Comparison of ENCODE assay signal across 12 cellular contexts in the genomic region with DNA sequence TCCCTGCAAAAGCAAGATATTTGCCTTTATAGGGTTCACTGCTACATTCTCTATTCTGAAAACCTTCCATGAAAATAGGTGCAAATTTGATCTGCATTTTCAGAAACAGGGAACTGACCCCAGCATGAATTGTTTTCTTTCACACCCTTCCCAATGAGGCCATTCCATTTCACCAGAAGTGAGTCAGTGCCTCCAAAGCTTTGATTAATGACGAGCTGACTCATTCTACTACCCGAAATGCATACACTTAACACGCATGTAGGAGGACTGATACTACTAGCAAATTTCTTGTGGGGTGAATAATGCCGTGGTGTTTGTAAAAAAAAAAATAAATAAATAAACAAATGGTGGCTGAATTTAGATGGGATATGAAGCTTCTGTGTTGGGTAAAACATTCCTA.
A peak's percentile ranks its signal among the peaks of the same experiment; 100 is the strongest.
DNase-seq lines count a peak whose midpoint lies in the region; ATAC-seq, FAIRE-seq and TF ChIP-seq lines count a peak whose summit lies in the region.
"Had no signal": no experiment of that assay in that cellular context is flagged by ENCODE, and none has a peak within 500 bp of the region (broad histone marks: within the 10 kb centered on the region; RNA-seq: fewer than 3 reads in every experiment).

No MANE protein-coding gene starts in this region.

- no peak for TF ChIP-seq EP300 in GM12878 (IDR thresholded peaks at IDR 0.05; ENCODE audit: borderline replicate concordance in 1 of 2, control insufficient read depth in 1 of 2, low read depth in 2 of 2, low read length in 2 of 2)

- H4K20me1 ChIP-seq in GM12878 (ENCODE audit: control insufficient read depth, insufficient read depth) = no peaks in the 10 kb centered on the region

- no peak overlapping the region for H2BK120ac ChIP-seq in mesendoderm (ENCODE audit: low read depth, low read length)

- no peak overlapping the region for H2AK5ac ChIP-seq in mesendoderm (ENCODE audit: low read length)

- H4K8ac ChIP-seq in mesendoderm (ENCODE audit: low read depth, low read length) = no peak overlapping the region

- H3K79me2 ChIP-seq in GM12878 (ENCODE audit: control insufficient read depth, insufficient read depth, low read length) (no peaks in the 10 kb centered on the region), mesendoderm (ENCODE audit: control insufficient read depth, insufficient read depth, low read length) (no peaks in the 10 kb centered on the region)

- 0% methylated on average over 4 of the region's 4 CpGs for WGBS in GM12878 (ENCODE audit: insufficient coverage, insufficient replicate concordance, low lambda C conversion rate, missing lambda C conversion rate)
- no CpG with 5 or more reads among the region's 4 CpGs for WGBS in mesendoderm (ENCODE audit: extremely low coverage, insufficient coverage, low lambda C conversion rate)

- RAD21 ChIA-PET in GM12878 (lab: Charles Lee; ENCODE audit: unreplicated experiment) = no interaction called here

- CTCF ChIA-PET in GM12878 (lab: Yijun Ruan, JAX) = no interaction called here

- H2BK5ac ChIP-seq in mesendoderm (ENCODE audit: low read length) = no peak overlapping the region

- FAIRE-seq in GM12878 (lab: Jason Lieb, UNC) = no peak

- SMC1A ChIA-PET in GM12878 (lab: Charles Lee; ENCODE audit: uncharacterized antibody, unreplicated experiment) = interaction anchor here (1.1 kb wide), 1 partner anchor 700 kb away, joined by 3 read pairs; no protein-coding TSS in a partner anchor

- TF ChIP-seq POLR2A in GM12878 (IDR thresholded peaks at IDR 0.05; ENCODE audit: low read depth, low read length) = no peak

- DNase-seq in GM04504 (ENCODE audit: low read depth) = peak; percentile 63
- DNase-seq in M059J (ENCODE audit: low read depth) = peak; percentile 95
- no peak for DNase-seq in GM12878 (ENCODE audit: low read depth, low spot score)
- DNase-seq in mesendoderm = peak; percentile 73
- no peak for DNase-seq in DMS79 treated with DMSO at 0.1 percent for 48 hours (lab: John Stamatoyannopoulos, UW)
- DNase-seq in cerebellum (ENCODE audit: low spot score) = no peak
- DNase-seq: NCI-H146 had no signal

- H3K36me3 ChIP-seq in GM12878 (ENCODE audit: control insufficient read depth in 2 of 2, insufficient read depth in 2 of 2, low read length in 1 of 2) (no peaks in the 10 kb centered on the region), mesendoderm (ENCODE audit: control insufficient read depth, insufficient read depth, low read length) (no peaks in the 10 kb centered on the region)
- H3K36me3 ChIP-seq: ascending aorta, neutrophil had no signal

- no peak overlapping the region for H3K4me3 ChIP-seq in GM12878
- no peak overlapping the region for H3K4me3 ChIP-seq in mesendoderm (ENCODE audit: low read length)
- H3K4me3 ChIP-seq: ascending aorta had no signal

- POLR2A ChIA-PET in GM12878 (lab: Charles Lee) = no interaction called here

- H3K27ac ChIP-seq in GM12878 (ENCODE audit: control insufficient read depth, insufficient read depth) (no peak overlapping the region), mesendoderm (ENCODE audit: low read depth, low read length) (no peak overlapping the region)
- H3K27ac ChIP-seq: ascending aorta, neutrophil had no signal

- no peak overlapping the region for H3K18ac ChIP-seq in mesendoderm (ENCODE audit: low read length)

- BruUV-seq in GM12878 (replicated peaks; lab: Mats Ljungman, UMichigan) = no TSS peak

- H3K4me1 ChIP-seq in GM12878 (ENCODE audit: control insufficient read depth, insufficient read depth, low read length) (no peaks in the 10 kb centered on the region), mesendoderm (ENCODE audit: control insufficient read depth, low read depth, low read length) (no peaks in the 10 kb centered on the region)
- H3K4me1 ChIP-seq: ascending aorta had no signal

- H2AFZ ChIP-seq in GM12878 (ENCODE audit: control insufficient read depth, low read depth, low read length) = no peak overlapping the region

- H3K9me3 ChIP-seq in GM12878 (replicated peaks; ENCODE audit: control insufficient read depth, insufficient read depth, low read length) = no peaks in the 10 kb centered on the region
- H3K9me3 ChIP-seq: ascending aorta, neutrophil had no signal

- no peak for TF ChIP-seq RAD21 in GM12878 (IDR thresholded peaks at IDR 0.05; ENCODE audit: insufficient read depth, low read depth, low read length)

- no peaks in the 10 kb centered on the region for H3K79me1 ChIP-seq in mesendoderm (ENCODE audit: low read length)

- no peak overlapping the region for H3K56ac ChIP-seq in mesendoderm (ENCODE audit: low read length)

- no peak overlapping the region for H3K23ac ChIP-seq in mesendoderm (ENCODE audit: low read length)

- H3K4ac ChIP-seq in mesendoderm (ENCODE audit: low read depth, low read length) = no peak overlapping the region

- H2BK15ac ChIP-seq in mesendoderm (replicated peaks; ENCODE audit: low read depth) = no peak overlapping the region

- H4K5ac ChIP-seq in mesendoderm (ENCODE audit: low read length) = no peak overlapping the region

- no peak for TF ChIP-seq CTCF in GM12878 (IDR thresholded peaks at IDR 0.05 in 2 of 3, conservative IDR thresholded peaks at IDR 0.05 in 1 of 3; ENCODE audit: control insufficient read depth in 2 of 3, extremely low read depth in 1 of 3, insufficient read depth in 1 of 3, low read depth in 3 of 3, low read length in 3 of 3)

- H3K4me2 ChIP-seq in GM12878 (ENCODE audit: control insufficient read depth, insufficient read depth) (no peak overlapping the region), mesendoderm (ENCODE audit: low read length) (no peak overlapping the region)

- H3K9ac ChIP-seq in GM12878 (ENCODE audit: control insufficient read depth, insufficient read depth, low read length) (no peak overlapping the region), mesendoderm (ENCODE audit: low read length) (no peak overlapping the region)

- H3K27me3 ChIP-seq in GM12878 (replicated peaks in 1 of 2; ENCODE audit: control insufficient read depth in 2 of 2, insufficient read depth in 2 of 2, low read length in 1 of 2) (no peaks in the 10 kb centered on the region; a peak in 1 of 4 replicates), mesendoderm (ENCODE audit: insufficient read depth, low read length, poor library complexity) (no peaks in the 10 kb centered on the region)
- H3K27me3 ChIP-seq: ascending aorta, neutrophil had no signal

- in situ Hi-C loops in GM12878 (cut with MboI) = no loop called here

- no peak for ATAC-seq in GM12878
- no peak for ATAC-seq in HG02981 (IDR thresholded peaks at IDR 0.05; ENCODE audit: unreplicated experiment)
- ATAC-seq in HG02571 (IDR thresholded peaks at IDR 0.05; ENCODE audit: unreplicated experiment) = no peak
- ATAC-seq: stimulated activated effector memory CD8-positive, alpha-beta T cell treated with anti-CD3 and anti-CD28 coated beads, Interleukin-12 subunit alpha, Interleukin-12 subunit beta, amount 100 ng/mL, for 72 hours had no signal

- intact Hi-C loops in GM12878 (cut with micrococcal nuclease; ENCODE audit: unreplicated experiment) = no loop called here

TF ChIP-seq in GM12878, 131 proteins besides CTCF, POLR2A, EP300 and RAD21:
- no peak for TF ChIP-seq ATF7 (IDR thresholded peaks at IDR 0.05; ENCODE audit: low read depth)
- 0 out of 2 replicates have a peak, but pooled peaks have one; percentile 28 for TF ChIP-seq MTA2 (IDR thresholded peaks at IDR 0.05; ENCODE audit: low read depth)

Comparison
In these comparisons a context has a peak if more than half of its experiments do, and no peak if none do; other contexts are left out.
1. DNase-seq: peak in GM04504 (single experiment), M059J (single experiment) and mesendoderm (single experiment); none in GM12878 (single experiment), DMS79 treated with DMSO at 0.1 percent for 48 hours (single experiment) and cerebellum (single experiment).